ENCODE assay signal across 8 cellular contexts in the genomic region with DNA sequence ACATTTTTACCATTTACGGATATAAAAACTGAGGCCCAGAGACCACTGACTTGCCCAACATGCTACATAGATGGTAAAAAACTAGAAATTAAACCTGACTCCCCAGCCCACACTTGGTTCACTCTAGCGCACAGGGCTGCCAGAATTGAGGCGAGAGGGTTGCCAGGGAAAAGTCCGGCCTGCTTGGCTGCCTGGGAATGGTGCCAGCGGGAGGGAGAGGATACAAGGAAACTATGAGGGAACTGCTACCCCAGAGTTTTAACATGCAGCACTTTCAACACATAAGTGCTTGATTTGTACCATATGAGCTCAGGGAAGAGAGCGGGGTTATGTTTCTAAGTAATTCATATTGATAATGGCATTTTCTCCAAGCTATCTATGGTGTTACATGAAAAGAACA. TPM values are rescaled to one million over a fixed set of nuclear protein-coding genes. Genes with fewer than 3 reads are reported as not detected.
A peak's percentile ranks its signal among the peaks of the same experiment; 100 is the strongest.
DNase-seq lines count a peak whose midpoint lies in the region; TF ChIP-seq lines count a peak whose summit lies in the region.
"Not testable (repeated sequence)": the region's sequence is repeated elsewhere in the genome, so short reads cannot be mapped to it uniquely, and the experiment has no call there.

No MANE protein-coding gene starts in this region.

- not testable (repeated sequence) for H3K4me1 Mint-ChIP-seq in brain

- TF ChIP-seq CTCF in brain (conservative IDR thresholded peaks at IDR 0.05); sigmoid colon (IDR thresholded peaks at IDR 0.05); uterus (IDR thresholded peaks at IDR 0.05): not testable (repeated sequence)

- not testable (repeated sequence) for H3K27me3 ChIP-seq in sigmoid colon, uterus

- H3K36me3 Mint-ChIP-seq in brain: peaks cover 17% of the 10 kb centered on the region

- not testable (repeated sequence) for H3K9me3 Mint-ChIP-seq in brain

- peak overlapping the region in 3 of 4 donors; percentile 10 to 39 (median 21) for H3K27ac ChIP-seq in sigmoid colon
- H3K27ac ChIP-seq in uterus: not testable (repeated sequence)

- peaks cover 3 to 35% (median 17%) of the 10 kb centered on the region in 4 donors for H3K36me3 ChIP-seq in sigmoid colon
- H3K36me3 ChIP-seq in uterus: not testable (repeated sequence)

- TF ChIP-seq POLR2A in sigmoid colon (IDR thresholded peaks at IDR 0.05); uterus (IDR thresholded peaks at IDR 0.05): not testable (repeated sequence)

- peaks cover 0 to 10% (median 6%) of the 10 kb centered on the region in 4 donors for H3K4me1 ChIP-seq in sigmoid colon
- not testable (repeated sequence) for H3K4me1 ChIP-seq in uterus

- intact Hi-C loops in sigmoid colon (cut with DNase I); uterus (cut with DNase I; ENCODE audit: low total_unique reads): not testable (repeated sequence)

- H3K4me3 Mint-ChIP-seq in brain: peak overlapping the region in 2 of 5 experiments; percentile 3 to 21

- not testable (repeated sequence) for TF ChIP-seq EP300 in sigmoid colon (IDR thresholded peaks at IDR 0.05)

- H3K27ac Mint-ChIP-seq in brain: peak overlapping the region in 4 of 5 experiments; percentile 23 to 79 (median 64)

- H3K4me3 ChIP-seq in sigmoid colon, uterus: not testable (repeated sequence)

- H3K9me3 ChIP-seq in sigmoid colon, uterus: not testable (repeated sequence)

- not testable (repeated sequence) for H3K27me3 Mint-ChIP-seq in brain

- whole genome bisulfite sequencing in sigmoid colon, 2 donors: 16 to 54% methylated on average over 5 of the region's 6 CpGs

- peak; percentile 79 for DNase-seq in GM03348 (ENCODE audit: low spot score)
- DNase-seq in NCI-H226: peak; percentile 27
- DNase-seq in fibroblast of peridontal ligament (ENCODE audit: extremely low read depth): peak; percentile 97
- peak; percentile 32 for DNase-seq in hepatic stellate cell (ENCODE audit: low spot score)
- DNase-seq in middle frontal gyrus (ENCODE audit: extremely low spot score, low spot score): peak; percentile 32
- DNase-seq in sigmoid colon: peak; percentile 93
- DNase-seq in uterus: peak; percentile 78 to 80

RNA-seq across cellular contexts. Expression of a gene that starts 10.0 kb away (rescaled TPM):
- polyA plus RNA-seq in brain (ENCODE audit: insufficient read depth, low read depth, low replicate concordance) (22.2 TPM), sigmoid colon (10 to 100 TPM; 17.4 to 26.0 (median 19.4) TPM)
- total RNA-seq in sigmoid colon (10 to 100 TPM; 12.0 to 25.5 (median 13.9) TPM), uterus (100 to 1,000 TPM in 1 of 4 donors, 10 to 100 TPM in 3; 11.5 to 393 (median 32.2) TPM)

RNA-seq across cellular contexts. Expression of a gene that starts 47.3 kb away (rescaled TPM):
- 36.2 TPM for polyA plus RNA-seq in brain (ENCODE audit: insufficient read depth, low read depth, low replicate concordance)
- total RNA-seq in sigmoid colon: 10 to 100 TPM; 29.1 to 55.7 (median 34.7) TPM
- 10 to 100 TPM; 13.2 to 36.1 (median 15.3) TPM for polyA plus RNA-seq in sigmoid colon
- total RNA-seq in uterus: 10 to 100 TPM; 54.8 to 96.0 (median 72.7) TPM

Comparison
In these comparisons a context has a peak if more than half of its experiments do, and no peak if none do; other contexts are left out.
1. DNase-seq: peak in every context shown above with its lines; median percentile 97 in fibroblast of peridontal ligament; 93 in sigmoid colon; 79 in GM03348; 79 in uterus; 32 in hepatic stellate cell; 32 in middle frontal gyrus; 27 in NCI-H226.